10 cellular contexts compared by ENCODE assay signal in the genomic region with DNA sequence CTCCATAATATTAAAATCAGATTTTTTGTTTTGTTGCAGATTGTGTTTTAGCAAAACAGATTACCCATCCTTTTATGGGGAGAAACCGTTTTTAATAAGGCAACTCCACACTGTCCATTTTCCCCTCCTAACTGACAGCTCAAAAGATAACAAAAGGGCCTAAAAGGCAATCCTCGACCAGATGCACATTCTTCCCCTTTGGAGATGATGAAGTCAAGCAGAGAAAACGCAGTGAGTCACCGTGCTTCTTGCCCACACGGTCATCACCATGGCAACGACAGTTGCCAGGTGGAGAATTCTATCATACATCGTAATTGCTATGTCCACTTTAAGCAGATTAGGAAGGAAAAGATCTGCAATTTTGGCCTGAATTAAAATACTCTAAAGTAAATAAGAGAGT.
DNase-seq lines count a peak whose midpoint lies in the region; ATAC-seq and TF ChIP-seq lines count a peak whose summit lies in the region.
"Had no signal": no experiment of that assay in that cellular context is flagged by ENCODE, and none has a peak within 500 bp of the region (broad histone marks: within the 10 kb centered on the region; RNA-seq: fewer than 3 reads in every experiment).

No MANE protein-coding gene starts in this region.

- peaks cover 3% of the 10 kb centered on the region in 2 donors for H3K9me3 Mint-ChIP-seq in activated T-cell treated with anti-CD3 and anti-CD28 coated beads, Interleukin-2, amount 50 U/mL, for 72 hours
- H3K9me3 Mint-ChIP-seq: activated T-helper 2 cell treated with anti-CD3 and anti-CD28 coated beads, Interferon-gamma antibody, Interleukin-2, Interleukin-4, amounts not matched to agents 10 μg/mL and 5 μg/mL and 100 μg/mL, durations not matched to agents 14 hours and 24 hours and 36 hours had no signal

- H3K27ac ChIP-seq in RWPE2 (ENCODE audit: poor library complexity, severe bottlenecking): no peak overlapping the region
- H3K27ac ChIP-seq in hepatocyte: no peak overlapping the region

- H4K20me1 ChIP-seq in hepatocyte (ENCODE audit: insufficient read depth, poor library complexity, severe bottlenecking): no peaks in the 10 kb centered on the region

- H3K4me1 Mint-ChIP-seq in activated T-cell treated with anti-CD3 and anti-CD28 coated beads, Interleukin-2, amount 50 U/mL, for 72 hours (ENCODE audit: low read depth): no peaks in the 10 kb centered on the region

- no peaks in the 10 kb centered on the region for H3K79me2 ChIP-seq in hepatocyte

- no peak overlapping the region for H3K4me2 ChIP-seq in hepatocyte

- H3K4me1 ChIP-seq in BE2C: peaks cover 24% of the 10 kb centered on the region
- H3K4me1 ChIP-seq in RWPE2 (ENCODE audit: insufficient read depth, poor library complexity, severe bottlenecking): no peaks in the 10 kb centered on the region
- no peaks in the 10 kb centered on the region for H3K4me1 ChIP-seq in hepatocyte (ENCODE audit: insufficient read depth)

- intact Hi-C loops in cardiac septum (cut with DNase I): no loop called here

- no peaks in the 10 kb centered on the region for H3K36me3 Mint-ChIP-seq in activated T-cell treated with anti-CD3 and anti-CD28 coated beads, Interleukin-2, amount 50 U/mL, for 72 hours (ENCODE audit: insufficient read depth in 2 of 2)

- in situ Hi-C loops in GM13976 (cut with MboI; ENCODE audit: low sequenced_read_pairs, unreplicated experiment): no loop called here

- no peak overlapping the region for H2AFZ ChIP-seq in hepatocyte

- DNase-seq in BE2C (peak; percentile 91), NAMALWA (ENCODE audit: low spot score) (peak; percentile 29), RWPE2 (ENCODE audit: low spot score) (peak; percentile 77), hepatocyte (ENCODE audit: low spot score) (peak; percentile 87), cardiac septum (ENCODE audit: low spot score) (no peak), GM13976 (ENCODE audit: low spot score) (no peak)
- no peak for DNase-seq in activated T-cell treated with anti-CD3 and anti-CD28 coated beads, Interleukin-2, amount 50 U/mL, for 72 hours
- DNase-seq: GDM1 had no signal

- H3K9me3 ChIP-seq in BE2C (no peaks in the 10 kb centered on the region), RWPE2 (ENCODE audit: severe bottlenecking) (no peaks in the 10 kb centered on the region), hepatocyte (ENCODE audit: low read depth) (no peaks in the 10 kb centered on the region)

- H3K36me3 ChIP-seq in BE2C (no peaks in the 10 kb centered on the region), RWPE2 (ENCODE audit: low read depth) (no peaks in the 10 kb centered on the region), hepatocyte (replicated peaks; ENCODE audit: insufficient read depth, low read depth) (no peaks in the 10 kb centered on the region)

- WGBS in hepatocyte (ENCODE audit: low lambda C conversion rate, missing lambda C conversion rate): 15% methylated on average over 7 of the region's 7 CpGs

- no peak overlapping the region for H3K4me3 ChIP-seq in BE2C (ENCODE audit: low read depth, low read length)
- H3K4me3 ChIP-seq in RWPE2 (ENCODE audit: severe bottlenecking): no peak overlapping the region
- no peak overlapping the region for H3K4me3 ChIP-seq in hepatocyte

- no peak overlapping the region for H3K4me3 Mint-ChIP-seq in activated T-cell treated with anti-CD3 and anti-CD28 coated beads, Interleukin-2, amount 50 U/mL, for 72 hours

- H3K27me3 ChIP-seq in BE2C: no peaks in the 10 kb centered on the region
- H3K27me3 ChIP-seq in RWPE2 (ENCODE audit: insufficient read depth, poor library complexity, severe bottlenecking): no peaks in the 10 kb centered on the region
- no peaks in the 10 kb centered on the region for H3K27me3 ChIP-seq in hepatocyte

- H3K27ac Mint-ChIP-seq in activated T-cell treated with anti-CD3 and anti-CD28 coated beads, Interleukin-2, amount 50 U/mL, for 72 hours: no peak overlapping the region
- H3K27ac Mint-ChIP-seq: activated T-helper 2 cell treated with anti-CD3 and anti-CD28 coated beads, Interferon-gamma antibody, Interleukin-2, Interleukin-4, amounts not matched to agents 10 μg/mL and 5 μg/mL and 100 μg/mL, durations not matched to agents 14 hours and 24 hours and 36 hours had no signal

- ATAC-seq in RWPE2 (ENCODE audit: low read depth) (peak; percentile 96), HG03095 (IDR thresholded peaks at IDR 0.05; ENCODE audit: unreplicated experiment) (no peak)
- ATAC-seq in activated T-cell treated with anti-CD3 and anti-CD28 coated beads, Interleukin-2, amount 50 U/mL, for 72 hours (replicated peaks in 1 of 2): no peak

- H3K27me3 Mint-ChIP-seq in activated T-cell treated with anti-CD3 and anti-CD28 coated beads, Interleukin-2, amount 50 U/mL, for 72 hours (ENCODE audit: low read depth): no peaks in the 10 kb centered on the region

- no peak for TF ChIP-seq CTCF in BE2C (IDR thresholded peaks at IDR 0.05; ENCODE audit: low read depth, low read length)
- no peak for TF ChIP-seq CTCF in RWPE2 (IDR thresholded peaks at IDR 0.05; ENCODE audit: poor library complexity, severe bottlenecking)
- no peak for TF ChIP-seq CTCF in hepatocyte (IDR thresholded peaks at IDR 0.05; ENCODE audit: poor library complexity)
- no peak for TF ChIP-seq CTCF in GM13976 (IDR thresholded peaks at IDR 0.05; ENCODE audit: borderline replicate concordance, control extremely low read depth, extremely low read depth, insufficient read depth, missing control alignments)

- H3K9me2 ChIP-seq in hepatocyte (replicated peaks; ENCODE audit: insufficient read depth): no peaks in the 10 kb centered on the region

Comparison
In these comparisons a context has a peak if more than half of its experiments do, and no peak if none do; other contexts are left out.
1. DNase-seq: peak in BE2C (single experiment), NAMALWA (single experiment), RWPE2 (single experiment) and hepatocyte (single experiment); none in activated T-cell treated with anti-CD3 and anti-CD28 coated beads, Interleukin-2, amount 50 U/mL, for 72 hours (0 of 2), cardiac septum (single experiment) and GM13976 (single experiment).